12 cellular contexts compared by ENCODE assay signal in genomic region chr13:112073245-112074138, GRCh38. TPM values are rescaled to one million over a fixed set of nuclear protein-coding genes. Genes with fewer than 3 reads are reported as not detected.
DNase-seq lines count a peak whose midpoint lies in the region; ATAC-seq lines count a peak whose summit lies in the region.
"Had no signal": no experiment of that assay in that cellular context is flagged by ENCODE, and none has a peak within 500 bp of the region (broad histone marks: within the 10 kb centered on the region; RNA-seq: fewer than 3 reads in every experiment).

No MANE protein-coding gene starts in this region.

- peaks cover 3% of the 10 kb centered on the region for H3K4me1 Mint-ChIP-seq in activated CD4-positive, alpha-beta memory T cell treated with anti-CD3 and anti-CD28 coated beads, Interleukin-2, amount 10 ng/mL, durations not matched to agents 7 days and 5 days
- H3K4me1 Mint-ChIP-seq in activated CD4-positive, alpha-beta memory T cell treated with anti-CD3 and anti-CD28 coated beads for 36 hours (ENCODE audit: low read depth): peaks cover 8% of the 10 kb centered on the region
- peaks cover 7% of the 10 kb centered on the region for H3K4me1 Mint-ChIP-seq in stimulated activated memory B cell treated with anti-CD40 and anti-IgM and Interleukin-4, amounts not matched to agents 10 μg/mL and 1 μg/mL and 100 μg/mL, for 72 hours

- CTCF ChIA-PET in activated CD4-positive, alpha-beta memory T cell treated with anti-CD3 and anti-CD28 coated beads, Interleukin-2, amount 10 ng/mL, durations not matched to agents 7 days and 5 days (lab: Charles Lee): interaction anchor here (0.6 kb wide), 1 partner anchor 29 kb away, joined by 3 read pairs; no protein-coding TSS in a partner anchor
- CTCF ChIA-PET in activated CD4-positive, alpha-beta memory T cell treated with anti-CD3 and anti-CD28 coated beads for 36 hours (lab: Charles Lee): no interaction called here

- H3K4me3 ChIP-seq in iPS-11a (ENCODE audit: low read depth, low read length): peak overlapping the region; percentile 33
- H3K4me3 ChIP-seq: SJCRH30 had no signal

- H3K4me3 Mint-ChIP-seq in activated CD4-positive, alpha-beta memory T cell treated with anti-CD3 and anti-CD28 coated beads, Interleukin-2, amount 10 ng/mL, durations not matched to agents 7 days and 5 days: no peak overlapping the region
- H3K4me3 Mint-ChIP-seq in activated CD4-positive, alpha-beta memory T cell treated with anti-CD3 and anti-CD28 coated beads for 36 hours: no peak overlapping the region
- no peak overlapping the region for H3K4me3 Mint-ChIP-seq in stimulated activated memory B cell treated with anti-CD40 and anti-IgM and Interleukin-4, amounts not matched to agents 10 μg/mL and 1 μg/mL and 100 μg/mL, for 72 hours

- POLR2A ChIA-PET in activated CD4-positive, alpha-beta memory T cell treated with anti-CD3 and anti-CD28 coated beads, Interleukin-2, amount 10 ng/mL, durations not matched to agents 7 days and 5 days (lab: Charles Lee): no interaction called here
- POLR2A ChIA-PET in activated CD4-positive, alpha-beta memory T cell treated with anti-CD3 and anti-CD28 coated beads for 36 hours (lab: Charles Lee): no interaction called here

- peak; percentile 32 for ATAC-seq in stimulated activated memory B cell treated with anti-CD40 and anti-IgM and Interleukin-4, amounts not matched to agents 10 μg/mL and 1 μg/mL and 100 μg/mL, for 72 hours
- no peak for ATAC-seq in sciatic nerve

- no peak for DNase-seq in activated CD4-positive, alpha-beta memory T cell treated with anti-CD3 and anti-CD28 coated beads, Interleukin-2, amount 10 ng/mL, durations not matched to agents 7 days and 5 days
- no peak for DNase-seq in activated CD4-positive, alpha-beta memory T cell treated with anti-CD3 and anti-CD28 coated beads for 36 hours
- DNase-seq in NCI-H345 treated with DMSO at 0.1 percent for 48 hours (lab: John Stamatoyannopoulos, UW; ENCODE audit: unreplicated experiment) (peak; percentile 33), activated gamma-delta T cell (lab: John Stamatoyannopoulos, UW) (no peak), sciatic nerve (ENCODE audit: low spot score) (no peak)
- DNase-seq in activated effector memory CD4-positive, alpha-beta T cell treated with Interleukin-2 at 50 U/mL for 16 hours: no peak
- DNase-seq: aorta, NCI-H1694, SJCRH30 had no signal

- peaks cover 64% of the 10 kb centered on the region for H3K27me3 Mint-ChIP-seq in activated CD4-positive, alpha-beta memory T cell treated with anti-CD3 and anti-CD28 coated beads, Interleukin-2, amount 10 ng/mL, durations not matched to agents 7 days and 5 days
- peaks cover 65% of the 10 kb centered on the region for H3K27me3 Mint-ChIP-seq in activated CD4-positive, alpha-beta memory T cell treated with anti-CD3 and anti-CD28 coated beads for 36 hours
- peaks cover 68% of the 10 kb centered on the region for H3K27me3 Mint-ChIP-seq in stimulated activated memory B cell treated with anti-CD40 and anti-IgM and Interleukin-4, amounts not matched to agents 10 μg/mL and 1 μg/mL and 100 μg/mL, for 72 hours

- intact Hi-C loops in activated CD4-positive, alpha-beta memory T cell treated with anti-CD3 and anti-CD28 coated beads for 36 hours (cut with micrococcal nuclease): no loop called here
- intact Hi-C loops in sciatic nerve (cut with DNase I): no loop called here

- no peaks in the 10 kb centered on the region for H3K9me3 Mint-ChIP-seq in activated CD4-positive, alpha-beta memory T cell treated with anti-CD3 and anti-CD28 coated beads, Interleukin-2, amount 10 ng/mL, durations not matched to agents 7 days and 5 days
- H3K9me3 Mint-ChIP-seq in activated CD4-positive, alpha-beta memory T cell treated with anti-CD3 and anti-CD28 coated beads for 36 hours: no peaks in the 10 kb centered on the region
- peaks cover 3% of the 10 kb centered on the region for H3K9me3 Mint-ChIP-seq in stimulated activated memory B cell treated with anti-CD40 and anti-IgM and Interleukin-4, amounts not matched to agents 10 μg/mL and 1 μg/mL and 100 μg/mL, for 72 hours

- H3K27ac Mint-ChIP-seq in activated CD4-positive, alpha-beta memory T cell treated with anti-CD3 and anti-CD28 coated beads, Interleukin-2, amount 10 ng/mL, durations not matched to agents 7 days and 5 days: peak overlapping the region; percentile 59
- no peak overlapping the region for H3K27ac Mint-ChIP-seq in activated CD4-positive, alpha-beta memory T cell treated with anti-CD3 and anti-CD28 coated beads for 36 hours
- H3K27ac Mint-ChIP-seq in stimulated activated memory B cell treated with anti-CD40 and anti-IgM and Interleukin-4, amounts not matched to agents 10 μg/mL and 1 μg/mL and 100 μg/mL, for 72 hours: no peak overlapping the region

- H3K36me3 Mint-ChIP-seq in activated CD4-positive, alpha-beta memory T cell treated with anti-CD3 and anti-CD28 coated beads, Interleukin-2, amount 10 ng/mL, durations not matched to agents 7 days and 5 days (ENCODE audit: low read depth): peaks cover 18% of the 10 kb centered on the region
- H3K36me3 Mint-ChIP-seq in activated CD4-positive, alpha-beta memory T cell treated with anti-CD3 and anti-CD28 coated beads for 36 hours: peaks cover 12% of the 10 kb centered on the region
- no peaks in the 10 kb centered on the region for H3K36me3 Mint-ChIP-seq in stimulated activated memory B cell treated with anti-CD40 and anti-IgM and Interleukin-4, amounts not matched to agents 10 μg/mL and 1 μg/mL and 100 μg/mL, for 72 hours

RNA-seq across cellular contexts. Expression of gene SOX1, which starts 6.5 kb away (rescaled TPM):
- not detected for total RNA-seq in activated CD4-positive, alpha-beta memory T cell treated with anti-CD3 and anti-CD28 coated beads, Interleukin-2, amount 10 ng/mL, durations not matched to agents 7 days and 5 days
- not detected for total RNA-seq in activated CD4-positive, alpha-beta memory T cell treated with anti-CD3 and anti-CD28 coated beads for 36 hours
- total RNA-seq in sciatic nerve: not detected
- total RNA-seq: activated CD8-positive, alpha-beta memory T cell treated with anti-CD3 and anti-CD28 coated beads for 36 hours; aorta; SJCRH30 had no signal
